14 cellular contexts compared by ENCODE assay signal in genomic region chr3:109018828-109019227, GRCh38.
DNase-seq lines count a peak whose midpoint lies in the region; ATAC-seq and TF ChIP-seq lines count a peak whose summit lies in the region.
"Had no signal": no experiment of that assay in that cellular context is flagged by ENCODE, and none has a peak within 500 bp of the region (broad histone marks: within the 10 kb centered on the region; RNA-seq: fewer than 3 reads in every experiment).

No MANE protein-coding gene starts in this region.

- H3K4me3 ChIP-seq in GM23338 (no peak overlapping the region), OCI-LY3 (ENCODE audit: low read length) (no peak overlapping the region)

- H3K4me1 Mint-ChIP-seq in GM23338 = 0 out of 3 replicates have a peak, but pooled peaks cover 2% of the 10 kb centered on the region
- H3K4me1 Mint-ChIP-seq: activated CD4-positive, alpha-beta T cell treated with anti-CD3 and anti-CD28 coated beads, Interleukin-2, amount 10 ng/mL, durations not matched to agents 24 days and 14 days had no signal

- H3K27ac ChIP-seq in GM23338 (ENCODE audit: low read depth) = no peak overlapping the region
- no peak overlapping the region for H3K27ac ChIP-seq in OCI-LY3 (ENCODE audit: low read length)
- H3K27ac ChIP-seq: RWPE1 had no signal

- H3K36me3 ChIP-seq in GM23338 (ENCODE audit: insufficient read depth) (no peaks in the 10 kb centered on the region), OCI-LY3 (replicated peaks; ENCODE audit: low read depth, low read length) (no peaks in the 10 kb centered on the region)

- H2AFZ ChIP-seq in GM23338 (no peak overlapping the region), OCI-LY3 (ENCODE audit: low read depth, low read length) (no peak overlapping the region)

- H3K9ac ChIP-seq in OCI-LY3 (ENCODE audit: low read length) = no peak overlapping the region

- H3K9me2 ChIP-seq in GM23338 (ENCODE audit: insufficient read depth) = no peaks in the 10 kb centered on the region

- ATAC-seq in GM23338 (no peak; the same call in 1 of the 3 replicates), GM19452 (IDR thresholded peaks at IDR 0.05; ENCODE audit: unreplicated experiment) (no peak)

- TF ChIP-seq CTCF in GM23338 (conservative IDR thresholded peaks at IDR 0.05; ENCODE audit: low read depth in 2 of 2) (peak; percentile 31 to 54; a peak in 2 of 4 replicates), OCI-LY3 (IDR thresholded peaks at IDR 0.05; ENCODE audit: low read depth, low read length) (peak; percentile 31)

- no peaks in the 10 kb centered on the region for H4K20me1 ChIP-seq in GM23338 (replicated peaks; ENCODE audit: insufficient read depth)
- no peaks in the 10 kb centered on the region for H4K20me1 ChIP-seq in OCI-LY3 (ENCODE audit: insufficient read depth, low read length)

- H3K27me3 Mint-ChIP-seq in GM23338 (ENCODE audit: insufficient read depth, low read depth, poor library complexity) = no peaks in the 10 kb centered on the region

- no peaks in the 10 kb centered on the region for H3K36me3 Mint-ChIP-seq in GM23338 (ENCODE audit: low read depth)

- no peaks in the 10 kb centered on the region; the same call in 2 of the 3 replicates for H3K9me3 Mint-ChIP-seq in GM23338
- H3K9me3 Mint-ChIP-seq: activated CD4-positive, alpha-beta T cell treated with anti-CD3 and anti-CD28 coated beads, Interleukin-2, amount 10 ng/mL, durations not matched to agents 24 days and 14 days had no signal

- no peaks in the 10 kb centered on the region for H3K9me3 ChIP-seq in OCI-LY3 (ENCODE audit: insufficient read depth, low read length)

- no peak overlapping the region for H3K4me2 ChIP-seq in GM23338
- H3K4me2 ChIP-seq in OCI-LY3 (ENCODE audit: low read length) = no peak overlapping the region

- no peak overlapping the region for H3K27ac Mint-ChIP-seq in GM23338
- H3K27ac Mint-ChIP-seq: activated CD4-positive, alpha-beta T cell treated with anti-CD3 and anti-CD28 coated beads, Interleukin-2, amount 10 ng/mL, durations not matched to agents 24 days and 14 days had no signal

- H3K27me3 ChIP-seq in GM23338 (ENCODE audit: insufficient read depth) (no peaks in the 10 kb centered on the region), OCI-LY3 (ENCODE audit: low read depth, low read length) (no peaks in the 10 kb centered on the region)

- H3K4me1 ChIP-seq in GM23338 (ENCODE audit: insufficient read depth) (no peaks in the 10 kb centered on the region), OCI-LY3 (ENCODE audit: low read length) (no peaks in the 10 kb centered on the region; the same call in 1 of the 2 replicates)

- peak; percentile 28 for DNase-seq in ELF-1 (ENCODE audit: low read depth, low spot score)
- DNase-seq in GM23338 (ENCODE audit: low spot score) = peak; percentile 32
- DNase-seq in islet precursor cell = peak; percentile 47
- no peak for DNase-seq in AML-193 (lab: John Stamatoyannopoulos, UW)
- no peak for DNase-seq in NCI-H510A (lab: John Stamatoyannopoulos, UW)
- DNase-seq: activated CD4-positive, alpha-beta T cell treated with anti-CD3 and anti-CD28 coated beads, Interleukin-2, amount 10 ng/mL, durations not matched to agents 24 days and 14 days; activated effector memory CD4-positive, alpha-beta T cell treated with Interleukin-2 at 50 U/mL for 16 hours; COR-L47; NCI-H226; substantia nigra; T-helper 2 cell had no signal

- no peaks in the 10 kb centered on the region for H3F3A ChIP-seq in GM23338 (replicated peaks; ENCODE audit: low read depth)

- H3K79me2 ChIP-seq in GM23338 (replicated peaks; ENCODE audit: insufficient read depth) = no peaks in the 10 kb centered on the region
- H3K79me2 ChIP-seq in OCI-LY3 (ENCODE audit: low read length) = no peaks in the 10 kb centered on the region

- H3K4me3 Mint-ChIP-seq in GM23338 = no peak overlapping the region
- H3K4me3 Mint-ChIP-seq: activated CD4-positive, alpha-beta T cell treated with anti-CD3 and anti-CD28 coated beads, Interleukin-2, amount 10 ng/mL, durations not matched to agents 24 days and 14 days had no signal

TF ChIP-seq in GM23338, 12 proteins besides CTCF, POLR2A, EP300 and RAD21:
- TF ChIP-seq POLR2AphosphoS5 (IDR thresholded peaks at IDR 0.05; ENCODE audit: low read depth) = no peak
- no peak for TF ChIP-seq EZH2phosphoT487 (IDR thresholded peaks at IDR 0.05; ENCODE audit: unreplicated experiment)
- no peak for TF ChIP-seq JUNB (IDR thresholded peaks at IDR 0.05; ENCODE audit: unreplicated experiment)
- no peak for TF ChIP-seq ETS1 (IDR thresholded peaks at IDR 0.05)
- no peak for TF ChIP-seq ZNF331 (CRISPR knock-in tag; IDR thresholded peaks at IDR 0.05; ENCODE audit: low read depth)
- TF ChIP-seq EZH2 (IDR thresholded peaks at IDR 0.05; ENCODE audit: low read depth, unreplicated experiment) = no peak

Comparison
In these comparisons a context has a peak if more than half of its experiments do, and no peak if none do; other contexts are left out.
1. DNase-seq: peak in ELF-1 (single experiment), GM23338 (single experiment) and islet precursor cell (single experiment); none in AML-193 (0 of 2) and NCI-H510A (single experiment).